11 cellular contexts compared by ENCODE assay signal in the genomic region with DNA sequence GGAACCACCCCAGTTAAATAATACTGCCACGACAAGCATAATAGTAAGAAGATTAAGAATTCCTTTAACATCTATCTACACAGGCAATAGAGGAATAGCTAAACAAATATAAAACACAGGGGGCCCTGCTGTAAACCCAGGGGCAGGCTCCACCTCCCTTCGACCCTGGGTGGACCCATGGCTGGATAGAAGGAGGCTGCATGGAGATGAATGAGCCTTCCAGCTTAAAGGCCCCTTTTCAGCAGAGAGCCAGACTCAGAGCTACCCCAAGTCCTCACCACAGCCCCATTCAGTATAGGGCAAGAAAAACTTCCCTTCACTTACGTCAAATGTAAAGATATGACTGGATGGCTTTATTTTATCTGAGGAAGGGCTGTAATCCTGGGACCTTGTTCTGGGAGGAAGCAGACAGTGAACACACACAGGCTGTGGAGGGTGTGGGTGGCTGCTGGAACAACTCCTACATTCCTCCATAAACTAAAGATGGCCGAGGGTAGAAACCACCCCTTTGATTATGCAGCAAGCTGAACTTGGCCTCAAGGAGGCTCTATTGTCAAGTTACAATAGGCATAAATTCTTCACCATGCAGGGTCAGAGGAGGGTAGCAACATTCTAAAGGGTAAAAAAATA. TPM values are rescaled to one million over a fixed set of nuclear protein-coding genes. Genes with fewer than 3 reads are reported as not detected.
A peak's percentile ranks its signal among the peaks of the same experiment; 100 is the strongest.
DNase-seq lines count a peak whose midpoint lies in the region; ATAC-seq and TF ChIP-seq lines count a peak whose summit lies in the region.
"Had no signal": no experiment of that assay in that cellular context is flagged by ENCODE, and none has a peak within 500 bp of the region (broad histone marks: within the 10 kb centered on the region; RNA-seq: fewer than 3 reads in every experiment).

No MANE protein-coding gene starts in this region.

- H3K36me3 ChIP-seq in parathyroid adenoma (ENCODE audit: control insufficient read depth, insufficient read depth, low read length): no peaks in the 10 kb centered on the region
- H3K36me3 ChIP-seq: MG63 had no signal

- no peaks in the 10 kb centered on the region for H3K9me3 ChIP-seq in parathyroid adenoma (ENCODE audit: control insufficient read depth, low read length)
- H3K9me3 ChIP-seq: MG63 had no signal

- ATAC-seq in left cardiac atrium: peak; percentile 33 to 62
- ATAC-seq: CD8-positive, alpha-beta T cell had no signal

- H3K27ac ChIP-seq in parathyroid adenoma: peak overlapping the region; percentile 97

- no peak for TF ChIP-seq CTCF in parathyroid adenoma (IDR thresholded peaks at IDR 0.05)

- CTCF ChIA-PET in HEK293T (lab: Yijun Ruan, JAX): interaction anchor here (0.6 to 1.4 kb wide), 3 partner anchors 25 to 160 kb away, joined by 3 to 4 read pairs (median 3); no protein-coding TSS in a partner anchor

- peaks cover 67% of the 10 kb centered on the region for H3K4me1 ChIP-seq in parathyroid adenoma

- intact Hi-C loops in left cardiac atrium (cut with DNase I): no loop called here

- POLR2A ChIA-PET in HEK293T (lab: Yijun Ruan, JAX): interaction anchor here (1.8 kb wide), 1 partner anchor 31 kb away, joined by 5 read pairs; a partner anchor contains a TSS

- no peak overlapping the region for H2AFZ ChIP-seq in parathyroid adenoma

- H3K4me3 ChIP-seq in parathyroid adenoma (ENCODE audit: low read depth, low read length): no peak overlapping the region
- H3K4me3 ChIP-seq: MG63 had no signal

- peak overlapping the region; percentile 12 for H3K4me2 ChIP-seq in parathyroid adenoma (ENCODE audit: low read length)

- H3K79me2 ChIP-seq in parathyroid adenoma: peaks cover 51% of the 10 kb centered on the region

- DNase-seq in Daoy (ENCODE audit: low read depth): peak; percentile 71
- DNase-seq in amniotic epithelial cell (ENCODE audit: low read depth): peak; percentile 95
- peak; percentile 45 for DNase-seq in left cardiac atrium
- no peak for DNase-seq in SW 1271 (lab: John Stamatoyannopoulos, UW)
- DNase-seq in activated T-cell treated with anti-CD3 and anti-CD28 coated beads, Interleukin-2, amount 50 U/mL, for 48 hours: no peak
- DNase-seq in NCI-H510A treated with DMSO at 0.1 percent for 48 hours (lab: John Stamatoyannopoulos, UW): no peak
- DNase-seq in HEK293T (ENCODE audit: extremely low spot score): no peak
- DNase-seq: CD8-positive, alpha-beta T cell; MG63; stimulated activated CD4-positive, alpha-beta T cell treated with anti-CD3 and anti-CD28 coated beads, Interleukin-12 subunit alpha, Interleukin-12 subunit beta, amount 100 ng/mL, for 4 hours had no signal

- H3K9ac ChIP-seq in parathyroid adenoma: no peak overlapping the region

- H3K27me3 ChIP-seq in parathyroid adenoma (ENCODE audit: control insufficient read depth, insufficient read depth, low read length): no peaks in the 10 kb centered on the region
- H3K27me3 ChIP-seq: MG63 had no signal

TF ChIP-seq in HEK293T, 16 proteins besides CTCF, POLR2A, EP300 and RAD21:
- TF ChIP-seq NFRKB (IDR thresholded peaks at IDR 0.05) (no peak), SUZ12 (IDR thresholded peaks at IDR 0.05) (no peak), TARDBP (IDR thresholded peaks at IDR 0.05) (no peak), BHLHE40 (IDR thresholded peaks at IDR 0.05; ENCODE audit: borderline replicate concordance) (no peak)

RNA-seq across cellular contexts. Expression of a gene that starts 30.5 kb away (rescaled TPM):
- 30.1 and 31.3 TPM in 2 replicates for total RNA-seq in Daoy (2014; rRNA removed; shearing (Covaris generic))
- total RNA-seq in left cardiac atrium: 10 to 100 TPM; 20.4 to 40.1 TPM

Comparison
In these comparisons a context has a peak if more than half of its experiments do, and no peak if none do; other contexts are left out.
1. DNase-seq: peak in Daoy (single experiment), amniotic epithelial cell (single experiment) and left cardiac atrium (single experiment); none in SW 1271 (0 of 2), activated T-cell treated with anti-CD3 and anti-CD28 coated beads, Interleukin-2, amount 50 U/mL, for 48 hours (0 of 2), NCI-H510A treated with DMSO at 0.1 percent for 48 hours (single experiment) and HEK293T (single experiment).